1 cellular context compared by ENCODE assay signal in the genomic region with DNA sequence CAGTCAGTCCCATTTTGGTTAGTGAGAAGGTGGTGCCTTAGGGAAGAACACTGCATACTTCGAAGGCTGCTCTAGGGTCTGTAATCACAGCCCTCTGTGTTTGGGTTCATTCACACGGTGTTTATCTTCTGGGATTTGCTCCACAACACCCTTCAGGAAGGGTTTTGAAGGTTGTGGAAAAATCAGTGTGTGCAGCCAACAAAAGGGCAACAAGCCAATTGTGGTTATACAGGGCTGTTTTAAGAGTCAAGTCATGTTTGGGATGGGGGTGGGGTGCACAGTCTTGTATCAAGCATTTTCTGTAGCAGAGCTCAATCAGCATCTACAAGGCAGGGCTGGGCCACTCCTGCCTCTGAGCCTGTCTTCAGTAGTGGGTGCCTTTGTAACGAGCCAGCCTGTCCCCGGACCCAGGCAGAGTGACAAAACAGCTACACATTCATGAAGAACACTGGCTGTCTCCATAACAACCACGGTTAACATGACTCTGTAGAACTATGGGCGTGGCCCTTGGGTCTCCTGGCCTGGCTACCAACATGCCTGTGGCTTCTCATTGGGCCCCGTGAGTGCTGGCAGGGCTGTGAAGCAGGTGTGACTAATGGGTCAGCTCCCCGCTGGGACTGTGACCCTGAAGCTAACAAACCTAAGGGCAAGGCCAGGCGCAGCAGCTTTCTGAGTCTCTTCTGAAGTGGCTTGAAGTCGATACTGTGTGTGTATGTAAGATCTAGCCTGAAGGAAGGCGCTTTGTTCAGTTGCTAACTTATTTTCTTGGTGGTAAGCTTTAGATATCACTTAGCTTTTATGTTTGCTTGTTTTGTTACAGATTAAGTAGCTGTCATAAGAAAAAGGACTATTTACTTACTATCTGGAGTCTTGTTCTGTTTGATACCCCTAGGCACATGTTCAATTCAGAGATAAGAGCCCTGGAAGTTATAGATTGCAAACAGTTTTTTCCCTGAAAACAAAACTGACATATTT.
A peak's percentile ranks its signal among the peaks of the same experiment; 100 is the strongest.
TF ChIP-seq lines count a peak whose summit lies in the region.

No MANE protein-coding gene starts in this region.

TF ChIP-seq in HEK293, 187 proteins besides CTCF, POLR2A, EP300 and RAD21 (continued from another document):
- TF ChIP-seq, protein P1, sequence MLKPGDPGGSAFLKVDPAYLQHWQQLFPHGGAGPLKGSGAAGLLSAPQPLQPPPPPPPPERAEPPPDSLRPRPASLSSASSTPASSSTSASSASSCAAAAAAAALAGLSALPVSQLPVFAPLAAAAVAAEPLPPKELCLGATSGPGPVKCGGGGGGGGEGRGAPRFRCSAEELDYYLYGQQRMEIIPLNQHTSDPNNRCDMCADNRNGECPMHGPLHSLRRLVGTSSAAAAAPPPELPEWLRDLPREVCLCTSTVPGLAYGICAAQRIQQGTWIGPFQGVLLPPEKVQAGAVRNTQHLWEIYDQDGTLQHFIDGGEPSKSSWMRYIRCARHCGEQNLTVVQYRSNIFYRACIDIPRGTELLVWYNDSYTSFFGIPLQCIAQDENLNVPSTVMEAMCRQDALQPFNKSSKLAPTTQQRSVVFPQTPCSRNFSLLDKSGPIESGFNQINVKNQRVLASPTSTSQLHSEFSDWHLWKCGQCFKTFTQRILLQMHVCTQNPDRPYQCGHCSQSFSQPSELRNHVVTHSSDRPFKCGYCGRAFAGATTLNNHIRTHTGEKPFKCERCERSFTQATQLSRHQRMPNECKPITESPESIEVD (tag by site-specific recombination; IDR thresholded peaks at IDR 0.05): peak; percentile 86
- TF ChIP-seq GLIS1 (tag by site-specific recombination; IDR thresholded peaks at IDR 0.05) (peak; percentile 66), ZBTB20 (tag by site-specific recombination; IDR thresholded peaks at IDR 0.05) (peak; percentile 21; the same call in 1 of the 2 replicates), GFI1B (tag by site-specific recombination; IDR thresholded peaks at IDR 0.05) (peak; percentile 90), ZNF248 (tag by site-specific recombination; IDR thresholded peaks at IDR 0.05) (no peak), ZNF530 (tag by site-specific recombination; IDR thresholded peaks at IDR 0.05; ENCODE audit: low read depth) (no peak), ZNF292 (tag by site-specific recombination; IDR thresholded peaks at IDR 0.05; ENCODE audit: borderline replicate concordance, low read depth) (no peak), ZNF707 (tag by site-specific recombination; IDR thresholded peaks at IDR 0.05) (no peak), EGR2 (tag by site-specific recombination; IDR thresholded peaks at IDR 0.05; ENCODE audit: low read depth) (no peak)
- TF ChIP-seq, protein P2, sequence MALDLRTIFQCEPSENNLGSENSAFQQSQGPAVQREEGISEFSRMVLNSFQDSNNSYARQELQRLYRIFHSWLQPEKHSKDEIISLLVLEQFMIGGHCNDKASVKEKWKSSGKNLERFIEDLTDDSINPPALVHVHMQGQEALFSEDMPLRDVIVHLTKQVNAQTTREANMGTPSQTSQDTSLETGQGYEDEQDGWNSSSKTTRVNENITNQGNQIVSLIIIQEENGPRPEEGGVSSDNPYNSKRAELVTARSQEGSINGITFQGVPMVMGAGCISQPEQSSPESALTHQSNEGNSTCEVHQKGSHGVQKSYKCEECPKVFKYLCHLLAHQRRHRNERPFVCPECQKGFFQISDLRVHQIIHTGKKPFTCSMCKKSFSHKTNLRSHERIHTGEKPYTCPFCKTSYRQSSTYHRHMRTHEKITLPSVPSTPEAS (tag by site-specific recombination; IDR thresholded peaks at IDR 0.05): peak; percentile 42; the same call in 1 of the 2 replicates
- TF ChIP-seq, protein P3, sequence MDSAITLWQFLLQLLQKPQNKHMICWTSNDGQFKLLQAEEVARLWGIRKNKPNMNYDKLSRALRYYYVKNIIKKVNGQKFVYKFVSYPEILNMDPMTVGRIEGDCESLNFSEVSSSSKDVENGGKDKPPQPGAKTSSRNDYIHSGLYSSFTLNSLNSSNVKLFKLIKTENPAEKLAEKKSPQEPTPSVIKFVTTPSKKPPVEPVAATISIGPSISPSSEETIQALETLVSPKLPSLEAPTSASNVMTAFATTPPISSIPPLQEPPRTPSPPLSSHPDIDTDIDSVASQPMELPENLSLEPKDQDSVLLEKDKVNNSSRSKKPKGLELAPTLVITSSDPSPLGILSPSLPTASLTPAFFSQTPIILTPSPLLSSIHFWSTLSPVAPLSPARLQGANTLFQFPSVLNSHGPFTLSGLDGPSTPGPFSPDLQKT (IDR thresholded peaks at IDR 0.05; ENCODE audit: borderline replicate concordance, low read depth, low read length): no peak
